Comparison of ENCODE assay signal across 1 cellular context in the genomic region with DNA sequence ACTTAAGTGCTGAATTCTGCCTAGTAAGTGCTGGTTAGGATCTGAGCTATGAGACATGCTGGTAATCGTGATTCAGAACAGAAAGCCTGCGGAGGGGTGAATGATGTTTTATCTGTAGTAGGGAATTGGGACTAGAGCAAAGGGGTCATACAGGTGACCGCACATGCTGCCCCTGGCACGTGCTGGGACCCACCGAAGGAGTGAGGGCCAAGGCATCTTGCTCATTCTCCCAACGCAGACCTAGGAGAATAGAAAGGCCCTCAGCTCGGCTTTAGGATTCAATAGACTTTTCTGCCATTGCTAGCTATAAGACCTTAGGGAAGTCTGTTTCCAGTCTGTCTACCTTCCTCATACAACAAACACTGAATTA.
TF ChIP-seq lines count a peak whose summit lies in the region.

No MANE protein-coding gene starts in this region.

TF ChIP-seq in H1, 55 proteins besides CTCF, POLR2A, EP300 and RAD21:
- TF ChIP-seq ASH2L (IDR thresholded peaks at IDR 0.05; ENCODE audit: low read length) = no peak
- TF ChIP-seq, protein P1, sequence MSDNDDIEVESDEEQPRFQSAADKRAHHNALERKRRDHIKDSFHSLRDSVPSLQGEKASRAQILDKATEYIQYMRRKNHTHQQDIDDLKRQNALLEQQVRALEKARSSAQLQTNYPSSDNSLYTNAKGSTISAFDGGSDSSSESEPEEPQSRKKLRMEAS (IDR thresholded peaks at IDR 0.05) = peak; percentile 91
- no peak for TF ChIP-seq RBBP5 (IDR thresholded peaks at IDR 0.05; ENCODE audit: borderline replicate concordance, low read depth, low read length)
- no peak for TF ChIP-seq BCL11A (IDR thresholded peaks at IDR 0.05; ENCODE audit: low read depth in 2 of 2, low read length in 2 of 2)
- TF ChIP-seq SAP30 (IDR thresholded peaks at IDR 0.05; ENCODE audit: insufficient read depth, insufficient replicate concordance, low read length) = no peak
- no peak for TF ChIP-seq BRCA1 (IDR thresholded peaks at IDR 0.05; ENCODE audit: low read depth, low read length)
- no peak for TF ChIP-seq TBP (IDR thresholded peaks at IDR 0.05; ENCODE audit: low read depth, low read length)
- no peak for TF ChIP-seq POU5F1 (IDR thresholded peaks at IDR 0.05; ENCODE audit: low read depth, low read length)
- TF ChIP-seq E2F6 (IDR thresholded peaks at IDR 0.05) = peak; percentile 78; the same call in 1 of the 2 replicates
- TF ChIP-seq KDM4A (IDR thresholded peaks at IDR 0.05; ENCODE audit: low read depth, low read length, severe bottlenecking) = no peak
- TF ChIP-seq KDM5A (IDR thresholded peaks at IDR 0.05; ENCODE audit: low read length) = no peak
- TF ChIP-seq, protein P2, sequence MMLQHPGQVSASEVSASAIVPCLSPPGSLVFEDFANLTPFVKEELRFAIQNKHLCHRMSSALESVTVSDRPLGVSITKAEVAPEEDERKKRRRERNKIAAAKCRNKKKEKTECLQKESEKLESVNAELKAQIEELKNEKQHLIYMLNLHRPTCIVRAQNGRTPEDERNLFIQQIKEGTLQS (IDR thresholded peaks at IDR 0.05; ENCODE audit: insufficient read depth, low read depth, low read length) = no peak
- no peak for TF ChIP-seq CEBPB (IDR thresholded peaks at IDR 0.05; ENCODE audit: low read depth, low read length)
- TF ChIP-seq, protein P3, sequence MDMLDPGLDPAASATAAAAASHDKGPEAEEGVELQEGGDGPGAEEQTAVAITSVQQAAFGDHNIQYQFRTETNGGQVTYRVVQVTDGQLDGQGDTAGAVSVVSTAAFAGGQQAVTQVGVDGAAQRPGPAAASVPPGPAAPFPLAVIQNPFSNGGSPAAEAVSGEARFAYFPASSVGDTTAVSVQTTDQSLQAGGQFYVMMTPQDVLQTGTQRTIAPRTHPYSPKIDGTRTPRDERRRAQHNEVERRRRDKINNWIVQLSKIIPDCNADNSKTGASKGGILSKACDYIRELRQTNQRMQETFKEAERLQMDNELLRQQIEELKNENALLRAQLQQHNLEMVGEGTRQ (IDR thresholded peaks at IDR 0.05; ENCODE audit: low read length) = no peak
- TF ChIP-seq TEAD4 (IDR thresholded peaks at IDR 0.05; ENCODE audit: low read depth, low read length) = no peak
- no peak for TF ChIP-seq TAF1 (IDR thresholded peaks at IDR 0.05; ENCODE audit: low read depth, low read length)
